8 cellular contexts compared by ENCODE assay signal in genomic region chr1:203327684-203328457, GRCh38. TPM values are rescaled to one million over a fixed set of nuclear protein-coding genes. Genes with fewer than 3 reads are reported as not detected.
A peak's percentile ranks its signal among the peaks of the same experiment; 100 is the strongest.
DNase-seq lines count a peak whose midpoint lies in the region; ATAC-seq, FAIRE-seq and TF ChIP-seq lines count a peak whose summit lies in the region.

No MANE protein-coding gene starts in this region.

- H3K27me3 ChIP-seq in A673 (replicated peaks; ENCODE audit: insufficient read depth, low read depth, low read length, poor library complexity) (no peaks in the 10 kb centered on the region), liver (ENCODE audit: control insufficient read depth in 4 of 4, insufficient read depth in 4 of 4, low read length in 3 of 4) (no peaks in the 10 kb centered on the region)

- POLR2A ChIA-PET in A673 (lab: Charles Lee; ENCODE audit: low non-redundant PET): interaction anchor here (0.6 kb wide), 1 partner anchor 584 kb away, joined by 3 read pairs; no protein-coding TSS in a partner anchor

- H3K27ac ChIP-seq in A673 (ENCODE audit: low read depth, low read length, poor library complexity, severe bottlenecking) (peak overlapping the region; percentile 81), liver (ENCODE audit: low read depth in 1 of 2, low read length in 2 of 2) (peak overlapping the region; percentile 62 to 76)

- H3K36me3 ChIP-seq in A673 (ENCODE audit: insufficient read depth, low read length, poor library complexity, severe bottlenecking): no peaks in the 10 kb centered on the region
- no peaks in the 10 kb centered on the region for H3K36me3 ChIP-seq in liver (ENCODE audit: control insufficient read depth in 4 of 4, insufficient read depth in 3 of 4, low read depth in 1 of 4, low read length in 3 of 4)

- WGBS in liver: 14% methylated on average over 31 of the region's 31 CpGs

- no peak for TF ChIP-seq POLR2A in GM12892 (IDR thresholded peaks at IDR 0.05; ENCODE audit: low read depth, low read length)

- TF ChIP-seq CTCF in A673 (conservative IDR thresholded peaks at IDR 0.05; ENCODE audit: low read depth, low read length) (peak; percentile 66), liver (IDR thresholded peaks at IDR 0.05; ENCODE audit: low read depth, low read length, missing input control) (peak; percentile 12)

- H3K9me3 ChIP-seq in A673 (ENCODE audit: low read depth, low read length, poor library complexity, severe bottlenecking) (no peaks in the 10 kb centered on the region), liver (ENCODE audit: control insufficient read depth in 4 of 4, low read length in 3 of 4) (no peaks in the 10 kb centered on the region)

- H3K9ac ChIP-seq in liver (ENCODE audit: low read depth in 1 of 2, low read length in 2 of 2): peak overlapping the region in 1 of 2 donors; percentile 62

- H3K4me1 ChIP-seq in A673 (ENCODE audit: insufficient read depth, low read length, poor library complexity, severe bottlenecking) (peaks cover 35% of the 10 kb centered on the region), liver (ENCODE audit: control insufficient read depth in 4 of 4, insufficient read depth in 4 of 4, low read length in 3 of 4) (peaks cover 0 to 19% (median 5%) of the 10 kb centered on the region in 4 donors)

- BruUV-seq in A673 (replicated peaks; lab: Mats Ljungman, UMichigan): no TSS peak

- H3K4me3 ChIP-seq in A673 (ENCODE audit: low read depth, low read length, poor library complexity, severe bottlenecking): peak overlapping the region; percentile 52
- H3K4me3 ChIP-seq in liver (ENCODE audit: low read depth in 1 of 3, low read length in 3 of 3): peak overlapping the region in 2 of 3 donors; percentile 44 to 58

- TF ChIP-seq RAD21 in liver (IDR thresholded peaks at IDR 0.05): peak; percentile 58 to 68

- CTCF ChIA-PET in A673 (lab: Charles Lee): interaction anchor here (0.7 to 1.8 kb wide), 7 partner anchors 9 to 385 kb away, joined by 3 to 14 read pairs (median 5); partner anchors contain the start of gene BTG2

- DNase-seq in A673 (ENCODE audit: low spot score) (peak; percentile 77), GM12892 (ENCODE audit: insufficient read length) (peak; percentile 58), NCI-H2029 (lab: John Stamatoyannopoulos, UW) (peak; percentile 51), dedifferentiated amniotic fluid mesenchymal stem cell (ENCODE audit: extremely low spot score) (peak; percentile 29)
- peak; percentile 51 for DNase-seq in activated CD4-positive, alpha-beta T cell treated with anti-CD3 and anti-CD28 coated beads for 1 hour
- peak; percentile 71 to 92 (median 84) for DNase-seq in stimulated activated naive CD4-positive, alpha-beta T cell (lab: John Stamatoyannopoulos, UW)

- intact Hi-C loops in A673 (cut with micrococcal nuclease; ENCODE audit: unreplicated experiment): loop anchor here (1.0 kb wide), 1 partner anchor 12 kb away; no protein-coding TSS in a partner anchor

- FAIRE-seq in GM12892 (lab: Jason Lieb, UNC): peak; percentile 40

- ATAC-seq in HG02852 (IDR thresholded peaks at IDR 0.05; ENCODE audit: unreplicated experiment): peak; percentile 20

TF ChIP-seq in liver, 16 proteins besides CTCF, POLR2A, EP300 and RAD21:
- TF ChIP-seq YY1 (IDR thresholded peaks at IDR 0.05): peak; percentile 61
- TF ChIP-seq EGR1 (IDR thresholded peaks at IDR 0.05; ENCODE audit: low read depth in 2 of 2): no peak

RNA-seq across cellular contexts. Expression of gene BTG2, which starts 22.6 kb away (rescaled TPM):
- total RNA-seq in A673 (2021) (8.5 and 9.3 TPM in 2 replicates), liver (10 to 100 TPM in 1 of 2 donors, 1 to 10 TPM in 1; 4.7 to 52.5 TPM)
- polyA plus RNA-seq in GM12892 (2012; ENCODE audit: missing spikeins): 58.2 TPM
- 1 to 10 TPM; 3.8 to 4.9 TPM for polyA plus RNA-seq in liver

RNA-seq across cellular contexts. Expression of gene FMOD, which starts 23.1 kb away (rescaled TPM):
- total RNA-seq in A673 (2021) (0.35 and 0.69 TPM in 2 replicates), liver (1 to 10 TPM; 2.1 to 2.7 TPM)
- 0.13 TPM for polyA plus RNA-seq in GM12892 (2012; ENCODE audit: missing spikeins)
- 1 to 10 TPM; 1.0 to 7.0 TPM for polyA plus RNA-seq in liver

Comparison
In these comparisons a context has a peak if more than half of its experiments do, and no peak if none do; other contexts are left out.
1. Peak in every context shown above with its lines: DNase-seq, ATAC-seq, H3K4me3 ChIP-seq and H3K27ac ChIP-seq.
2. DNase-seq: peak in every context shown above with its lines; median percentile 84 in stimulated activated naive CD4-positive, alpha-beta T cell; 77 in A673; 58 in GM12892; 51 in NCI-H2029; 51 in activated CD4-positive, alpha-beta T cell treated with anti-CD3 and anti-CD28 coated beads for 1 hour; 29 in dedifferentiated amniotic fluid mesenchymal stem cell.